1 cellular context compared by ENCODE assay signal in genomic region chr17:1365445-1366039, GRCh38.
TF ChIP-seq lines count a peak whose summit lies in the region.

No MANE protein-coding gene starts in this region.

TF ChIP-seq in endothelial cell of umbilical vein, 7 proteins besides CTCF, POLR2A, EP300 and RAD21:
- no peak for TF ChIP-seq POLR2AphosphoS5 (IDR thresholded peaks at IDR 0.05; ENCODE audit: insufficient read depth, low read depth, low read length)
- TF ChIP-seq JUN (IDR thresholded peaks at IDR 0.05; ENCODE audit: borderline replicate concordance, insufficient read depth, insufficient read length, low read depth): no peak
- TF ChIP-seq FOS (IDR thresholded peaks at IDR 0.05; ENCODE audit: borderline replicate concordance, insufficient read depth, low read length): no peak
- no peak for TF ChIP-seq MYC (IDR thresholded peaks at IDR 0.05; ENCODE audit: low read depth, low read length)
- TF ChIP-seq GATA2 (IDR thresholded peaks at IDR 0.05; ENCODE audit: insufficient read depth, insufficient read length, low read depth, low read length): no peak
- TF ChIP-seq, protein P1, sequence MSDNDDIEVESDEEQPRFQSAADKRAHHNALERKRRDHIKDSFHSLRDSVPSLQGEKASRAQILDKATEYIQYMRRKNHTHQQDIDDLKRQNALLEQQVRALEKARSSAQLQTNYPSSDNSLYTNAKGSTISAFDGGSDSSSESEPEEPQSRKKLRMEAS (IDR thresholded peaks at IDR 0.05; ENCODE audit: insufficient read depth, insufficient read length): no peak
- TF ChIP-seq EZH2 (IDR thresholded peaks at IDR 0.05; ENCODE audit: borderline replicate concordance, low read depth, low read length, severe bottlenecking): no peak
